13 cellular contexts compared by ENCODE assay signal in the genomic region with DNA sequence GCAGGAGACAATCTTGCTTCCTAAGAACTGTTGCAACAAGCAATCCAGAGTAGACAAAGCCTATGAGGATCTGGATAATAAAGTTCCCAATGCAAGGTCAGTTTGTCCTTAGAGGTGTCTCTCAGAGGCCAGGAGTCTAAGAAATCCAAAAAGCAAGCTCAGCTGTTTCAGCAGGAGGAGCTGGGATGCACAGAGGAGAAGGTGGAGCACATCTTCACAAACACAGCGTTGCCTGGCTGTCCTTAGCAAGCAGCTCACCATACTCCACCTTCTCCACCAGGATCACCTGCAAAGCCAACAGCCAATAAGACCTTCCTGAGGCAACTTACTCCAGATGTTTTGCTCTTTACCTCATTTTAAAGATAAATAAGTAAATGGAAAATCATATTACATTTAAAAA. TPM values are rescaled to one million over a fixed set of nuclear protein-coding genes. Genes with fewer than 3 reads are reported as not detected.
DNase-seq lines count a peak whose midpoint lies in the region; ATAC-seq, FAIRE-seq and TF ChIP-seq lines count a peak whose summit lies in the region.
"Had no signal": no experiment of that assay in that cellular context is flagged by ENCODE, and none has a peak within 500 bp of the region (broad histone marks: within the 10 kb centered on the region; RNA-seq: fewer than 3 reads in every experiment).

No MANE protein-coding gene starts in this region.

- no peaks in the 10 kb centered on the region for H3K9me3 ChIP-seq in kidney (ENCODE audit: control insufficient read depth in 1 of 2, low read length in 2 of 2)
- H3K9me3 ChIP-seq: left ventricle myocardium inferior had no signal

- TF ChIP-seq POLR2A in GM18505 (IDR thresholded peaks at IDR 0.05; ENCODE audit: borderline replicate concordance, extremely low read depth, insufficient read depth, insufficient read length) = no peak

- H3K27ac Mint-ChIP-seq in activated naive CD8-positive, alpha-beta T cell = peak overlapping the region; percentile 94
- H3K27ac Mint-ChIP-seq in natural killer cell treated with Interleukin-12 subunit alpha and Interleukin-12 subunit beta and Interleukin-15 and Interleukin-18, amount 100 ng/mL, for 72 hours = peak overlapping the region; percentile 82 to 88
- H3K27ac Mint-ChIP-seq: WTC11 had no signal

- no peaks in the 10 kb centered on the region for H3K36me3 ChIP-seq in kidney (ENCODE audit: control insufficient read depth in 1 of 2, insufficient read depth in 2 of 2, low read length in 2 of 2)
- H3K36me3 ChIP-seq: left ventricle myocardium inferior had no signal

- H3K27ac ChIP-seq in kidney (ENCODE audit: low read depth in 2 of 2, low read length in 2 of 2) = no peak overlapping the region
- H3K27ac ChIP-seq: left ventricle myocardium inferior, parathyroid adenoma had no signal

- no peak overlapping the region for H3K9ac ChIP-seq in kidney (ENCODE audit: low read length in 2 of 2)
- H3K9ac ChIP-seq: parathyroid adenoma had no signal

- peaks cover 68% of the 10 kb centered on the region for H3K4me1 Mint-ChIP-seq in activated naive CD8-positive, alpha-beta T cell (ENCODE audit: low read depth)
- peaks cover 26 to 60% of the 10 kb centered on the region in 2 donors for H3K4me1 Mint-ChIP-seq in natural killer cell treated with Interleukin-12 subunit alpha and Interleukin-12 subunit beta and Interleukin-15 and Interleukin-18, amount 100 ng/mL, for 72 hours (ENCODE audit: low read depth in 2 of 2)

- peaks cover 24% of the 10 kb centered on the region for H3K36me3 Mint-ChIP-seq in activated naive CD8-positive, alpha-beta T cell
- peaks cover 47% of the 10 kb centered on the region for H3K36me3 Mint-ChIP-seq in natural killer cell treated with Interleukin-12 subunit alpha and Interleukin-12 subunit beta and Interleukin-15 and Interleukin-18, amount 100 ng/mL, for 72 hours
- H3K36me3 Mint-ChIP-seq: WTC11 had no signal

- no peaks in the 10 kb centered on the region for H3K9me3 Mint-ChIP-seq in activated naive CD8-positive, alpha-beta T cell (ENCODE audit: low read depth)
- H3K9me3 Mint-ChIP-seq in natural killer cell treated with Interleukin-12 subunit alpha and Interleukin-12 subunit beta and Interleukin-15 and Interleukin-18, amount 100 ng/mL, for 72 hours = no peaks in the 10 kb centered on the region
- H3K9me3 Mint-ChIP-seq: WTC11 had no signal

- no peaks in the 10 kb centered on the region for H3K4me1 ChIP-seq in kidney (ENCODE audit: control insufficient read depth in 1 of 2, insufficient read depth in 1 of 2, low read depth in 1 of 2, low read length in 2 of 2)
- H3K4me1 ChIP-seq: left ventricle myocardium inferior, parathyroid adenoma had no signal

- peak overlapping the region; percentile 91 for H3K4me3 Mint-ChIP-seq in activated naive CD8-positive, alpha-beta T cell
- peak overlapping the region; percentile 82 for H3K4me3 Mint-ChIP-seq in natural killer cell treated with Interleukin-12 subunit alpha and Interleukin-12 subunit beta and Interleukin-15 and Interleukin-18, amount 100 ng/mL, for 72 hours
- H3K4me3 Mint-ChIP-seq: WTC11 had no signal

- no peak for FAIRE-seq in kidney (lab: Jason Lieb, UNC)

- TF ChIP-seq CTCF in kidney (IDR thresholded peaks at IDR 0.05; ENCODE audit: borderline replicate concordance, extremely low read depth, insufficient read depth) = no peak

- intact Hi-C loops in kidney (cut with DNase I) = no loop called here

- no peaks in the 10 kb centered on the region for H3K27me3 Mint-ChIP-seq in activated naive CD8-positive, alpha-beta T cell
- H3K27me3 Mint-ChIP-seq in natural killer cell treated with Interleukin-12 subunit alpha and Interleukin-12 subunit beta and Interleukin-15 and Interleukin-18, amount 100 ng/mL, for 72 hours = no peaks in the 10 kb centered on the region

- no peak overlapping the region for H3K4me3 ChIP-seq in kidney (ENCODE audit: low read length in 2 of 2)
- H3K4me3 ChIP-seq: left ventricle myocardium inferior had no signal

- DNase-seq in natural killer cell treated with Interleukin-12 subunit alpha and Interleukin-12 subunit beta and Interleukin-15 and Interleukin-18, amount 100 ng/mL, for 72 hours (ENCODE audit: low spot score) = no peak
- DNase-seq in kidney (no peak), NCI-H1436 (lab: John Stamatoyannopoulos, UW) (no peak), globus pallidus (ENCODE audit: low spot score) (no peak), cortex of kidney (lab: John Stamatoyannopoulos, UW) (no peak)
- DNase-seq: left ventricle myocardium inferior, NCI-H2107 had no signal

- ATAC-seq in GM18505 (IDR thresholded peaks at IDR 0.05; ENCODE audit: unreplicated experiment) (peak; percentile 25), HG02571 (IDR thresholded peaks at IDR 0.05; ENCODE audit: unreplicated experiment) (peak; percentile 7)
- peak in 1 of 2 donors; percentile 15 for ATAC-seq in natural killer cell treated with Interleukin-12 subunit alpha and Interleukin-12 subunit beta and Interleukin-15 and Interleukin-18, amount 100 ng/mL, for 72 hours
- ATAC-seq: WTC11 had no signal

RNA-seq across cellular contexts. Expression of gene ZBED2, which starts 0.4 kb away (rescaled TPM):
- 10 to 100 TPM in 1 of 2 donors, 1 to 10 TPM in 1; 5.7 to 70.2 TPM for total RNA-seq in natural killer cell treated with Interleukin-12 subunit alpha and Interleukin-12 subunit beta and Interleukin-15 and Interleukin-18, amount 100 ng/mL, for 72 hours
- 0.66 TPM for total RNA-seq in kidney
- polyA plus RNA-seq in kidney (ENCODE audit: insufficient read depth, low read depth, low replicate concordance) = 0.54 TPM
- total RNA-seq: dermis microvascular lymphatic vessel endothelial cell, left ventricle myocardium inferior had no signal

RNA-seq across cellular contexts. Expression of gene CD96, which starts 52.8 kb away (rescaled TPM):
- total RNA-seq in natural killer cell treated with Interleukin-12 subunit alpha and Interleukin-12 subunit beta and Interleukin-15 and Interleukin-18, amount 100 ng/mL, for 72 hours = 100 to 1,000 TPM; 152 to 168 TPM
- 9.5 TPM for total RNA-seq in kidney
- polyA plus RNA-seq in kidney (ENCODE audit: insufficient read depth, low read depth, low replicate concordance) = 0.09 TPM
- total RNA-seq: dermis microvascular lymphatic vessel endothelial cell had no signal

Comparison
In these comparisons a context has a peak if more than half of its experiments do, and no peak if none do; other contexts are left out.
1. RNA of gene CD96, which starts 52.8 kb away (total RNA-seq): 152 to 168 TPM in natural killer cell treated with Interleukin-12 subunit alpha and Interleukin-12 subunit beta and Interleukin-15 and Interleukin-18, amount 100 ng/mL, for 72 hours; 9.5 TPM in kidney (single experiment); every median in the first group is over 10 times any median in the second.